Comparison of ENCODE assay signal across 12 cellular contexts in the genomic region with DNA sequence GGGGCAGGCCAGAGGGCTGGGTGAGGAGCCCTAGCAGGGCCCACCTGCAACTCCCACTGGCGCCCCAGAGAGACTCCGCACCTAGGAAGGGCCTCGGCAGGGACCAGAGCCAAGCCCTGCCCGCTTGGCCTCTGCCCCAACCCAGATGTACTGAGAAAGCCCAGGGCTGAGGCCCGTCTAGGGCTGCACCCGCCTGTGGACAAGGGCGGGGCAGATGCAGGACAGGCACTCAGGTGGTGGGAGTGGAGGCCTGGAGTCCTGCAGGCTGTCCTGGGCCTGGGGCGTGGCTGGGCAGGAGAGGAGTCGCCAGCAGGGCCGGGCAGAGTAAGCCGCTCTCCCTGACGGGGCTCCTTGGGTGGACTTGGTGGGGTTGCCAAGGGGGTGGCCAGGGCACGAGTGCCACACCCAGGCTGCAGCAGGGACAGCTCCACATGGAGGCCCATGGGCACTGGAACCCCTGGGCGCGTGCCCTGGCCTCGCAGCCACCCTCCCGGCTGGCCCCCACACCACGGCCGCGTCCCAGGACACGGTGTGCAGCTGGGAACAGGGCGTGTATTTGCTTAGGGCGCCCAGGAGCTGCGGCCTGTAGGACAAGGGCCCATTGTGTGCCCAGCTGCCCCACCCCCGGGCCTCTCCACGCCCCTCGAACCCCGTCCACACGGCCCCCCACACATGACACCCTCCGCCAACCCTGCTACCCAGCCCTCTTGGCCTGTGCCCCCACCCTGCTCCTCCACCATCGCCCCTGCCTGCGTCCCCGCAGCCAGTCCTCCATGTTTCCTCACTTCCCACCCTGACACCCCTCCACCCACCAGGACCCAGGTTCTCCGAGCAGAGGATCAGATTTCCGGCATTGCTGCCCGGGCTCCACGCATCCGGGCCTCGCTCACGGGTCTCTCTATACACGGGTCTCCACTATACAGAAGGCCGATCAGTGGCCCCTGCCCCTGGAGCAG.
DNase-seq lines count a peak whose midpoint lies in the region; ATAC-seq and TF ChIP-seq lines count a peak whose summit lies in the region.
"Had no signal": no experiment of that assay in that cellular context is flagged by ENCODE, and none has a peak within 500 bp of the region (broad histone marks: within the 10 kb centered on the region; RNA-seq: fewer than 3 reads in every experiment).

No MANE protein-coding gene starts in this region.

- no peak for ATAC-seq in SK-N-SH treated with all-trans-retinoic acid at 6 μM for 48 hours
- ATAC-seq: activated CD4-positive, CD25-positive, alpha-beta regulatory T cell treated with anti-CD3 and anti-CD28 coated beads, Interleukin-2, amount 50 U/mL, for 24 hours; activated T-cell treated with anti-CD3 and anti-CD28 coated beads, Interleukin-2, amount 50 U/mL, for 72 hours had no signal

- no peaks in the 10 kb centered on the region for H3K9me3 Mint-ChIP-seq in nephron
- H3K9me3 Mint-ChIP-seq: activated T-cell treated with anti-CD3 and anti-CD28 coated beads, Interleukin-2, amount 50 U/mL, for 72 hours had no signal

- peak overlapping the region; percentile 30 for H3K4me3 ChIP-seq in LNCaP clone FGC (ENCODE audit: low read depth, low read length)
- H3K4me3 ChIP-seq: SJSA1 had no signal

- TF ChIP-seq CTCF in 22Rv1 (IDR thresholded peaks at IDR 0.05) (no peak), LNCaP clone FGC (IDR thresholded peaks at IDR 0.05; ENCODE audit: control insufficient read depth, extremely low read depth, insufficient read depth) (no peak), nephron (IDR thresholded peaks at IDR 0.05; ENCODE audit: unreplicated experiment in 3 of 3) (no peak)

- no peaks in the 10 kb centered on the region for H3K27me3 Mint-ChIP-seq in nephron (ENCODE audit: low read depth)

- H3K27ac Mint-ChIP-seq in nephron = peak overlapping the region in 2 of 3 experiments; percentile 63 to 83
- H3K27ac Mint-ChIP-seq: activated T-cell treated with anti-CD3 and anti-CD28 coated beads, Interleukin-2, amount 50 U/mL, for 72 hours had no signal

- DNase-seq in LNCaP clone FGC (ENCODE audit: low read depth) = peak; percentile 91
- peak; percentile 37 for DNase-seq in epithelial cell of prostate (ENCODE audit: low read depth, low spot score)
- DNase-seq in NCI-H69 (lab: John Stamatoyannopoulos, UW) = no peak
- no peak for DNase-seq in NCI-H510A (lab: John Stamatoyannopoulos, UW)
- DNase-seq in AG08396 (ENCODE audit: low spot score) = no peak
- DNase-seq: activated T-cell treated with anti-CD3 and anti-CD28 coated beads, Interleukin-2, amount 50 U/mL, for 72 hours; NCI-H524 had no signal

- H3K27ac ChIP-seq in 22Rv1 (peak overlapping the region; percentile 99), epithelial cell of prostate (peak overlapping the region; percentile 81)
- H3K27ac ChIP-seq: SJSA1 had no signal

- H3K4me1 Mint-ChIP-seq in nephron = peaks cover 6% of the 10 kb centered on the region

- no peak overlapping the region for H3K4me3 Mint-ChIP-seq in nephron
- H3K4me3 Mint-ChIP-seq: activated T-cell treated with anti-CD3 and anti-CD28 coated beads, Interleukin-2, amount 50 U/mL, for 72 hours had no signal

- H3K36me3 Mint-ChIP-seq in nephron (ENCODE audit: low read depth) = no peaks in the 10 kb centered on the region

TF ChIP-seq in SK-N-SH treated with all-trans-retinoic acid at 6 μM for 48 hours, 23 proteins besides CTCF, POLR2A, EP300 and RAD21:
- TF ChIP-seq CREB5 (CRISPR knock-in tag; IDR thresholded peaks at IDR 0.05; ENCODE audit: low read depth) (no peak), PATZ1 (CRISPR knock-in tag; IDR thresholded peaks at IDR 0.05; ENCODE audit: borderline replicate concordance) (no peak), ZNF565 (CRISPR knock-in tag; conservative IDR thresholded peaks at IDR 0.05; ENCODE audit: low read depth) (no peak)

Comparison
In these comparisons a context has a peak if more than half of its experiments do, and no peak if none do; other contexts are left out.
1. DNase-seq: peak in LNCaP clone FGC (single experiment) and epithelial cell of prostate (single experiment); none in NCI-H69 (single experiment), NCI-H510A (single experiment) and AG08396 (single experiment).